ENCODE assay signal across 8 cellular contexts in genomic region chr2:69789762-69790600, GRCh38. TPM values are rescaled to one million over a fixed set of nuclear protein-coding genes. Genes with fewer than 3 reads are reported as not detected.
DNase-seq lines count a peak whose midpoint lies in the region; ATAC-seq, FAIRE-seq and TF ChIP-seq lines count a peak whose summit lies in the region.

No MANE protein-coding gene starts in this region.

- H3K27ac ChIP-seq in K562 (ENCODE audit: extremely low read depth, low read depth, low read length): no peak overlapping the region

- no peaks in the 10 kb centered on the region; a peak in 1 of 5 replicates for H3K4me1 ChIP-seq in K562 (replicated peaks in 1 of 2; ENCODE audit: control insufficient read depth in 2 of 2, insufficient read depth in 2 of 2, low read length in 2 of 2)

- BruUV-seq in K562 (replicated peaks; lab: Mats Ljungman, UMichigan): no TSS peak

- FAIRE-seq in K562 (lab: Jason Lieb, UNC): peak; percentile 15

- no peak for TF ChIP-seq RAD21 in K562 (CRISPR knock-in tag; conservative IDR thresholded peaks at IDR 0.05 in 1 of 2, IDR thresholded peaks at IDR 0.05 in 1 of 2)

- H3K36me3 ChIP-seq in K562 (ENCODE audit: control insufficient read depth, insufficient read depth, low read length): no peaks in the 10 kb centered on the region

- in situ Hi-C loops in K562 (cut with MboI) (no loop called here), GM13977 (cut with MboI; ENCODE audit: low pct_unique_long_range_greater_than_20kb, low sequenced_read_pairs, unreplicated experiment) (no loop called here)

- intact Hi-C loops in K562 (cut with micrococcal nuclease): no loop called here

- TF ChIP-seq EP300 in K562 (IDR thresholded peaks at IDR 0.05; ENCODE audit: low read length): no peak

- H3K9me3 ChIP-seq in K562 (replicated peaks; ENCODE audit: control insufficient read depth, insufficient read depth, low read depth, low read length): no peaks in the 10 kb centered on the region

- 28% methylated on average over 7 of the region's 7 CpGs for WGBS in K562 (ENCODE audit: insufficient coverage, low coverage, missing lambda C conversion rate)

- H3K79me2 ChIP-seq in K562 (ENCODE audit: control insufficient read depth, insufficient read depth, low read length): no peaks in the 10 kb centered on the region

- no peak for TF ChIP-seq POLR2A in K562 (conservative IDR thresholded peaks at IDR 0.05)

- no peak overlapping the region for H2AFZ ChIP-seq in K562 (ENCODE audit: low read depth, low read length)

- DNase-seq in K562 (ENCODE audit: extremely low read depth in 1 of 4, low spot score in 3 of 4) (no peak), myocyte (ENCODE audit: low read depth) (peak; percentile 56), H4 (ENCODE audit: low spot score) (no peak), GM13977 (ENCODE audit: low spot score) (no peak), SHP77 treated with DMSO at 0.1 percent for 48 hours (lab: John Stamatoyannopoulos, UW) (no peak)

- H4K20me1 ChIP-seq in K562 (replicated peaks; ENCODE audit: control insufficient read depth, insufficient read depth, low read length): no peaks in the 10 kb centered on the region

- no peak overlapping the region for H3K4me2 ChIP-seq in K562 (ENCODE audit: insufficient read depth, low read length)

- H3K9ac ChIP-seq in K562 (ENCODE audit: insufficient read depth in 1 of 2, low read depth in 2 of 2, low read length in 2 of 2): no peak overlapping the region

- TF ChIP-seq CTCF in K562 (IDR thresholded peaks at IDR 0.05 in 2 of 3, conservative IDR thresholded peaks at IDR 0.05 in 1 of 3; ENCODE audit: insufficient read depth in 2 of 3, low read depth in 1 of 3, low read length in 3 of 3) (no peak), GM13977 (IDR thresholded peaks at IDR 0.05; ENCODE audit: extremely low read depth, insufficient read depth, missing control alignments) (no peak)

- no peak overlapping the region for H3K4me3 ChIP-seq in K562

- ATAC-seq in GM18909 (IDR thresholded peaks at IDR 0.05; ENCODE audit: poor library complexity, unreplicated experiment): peak; percentile 56
- peak; percentile 61 for ATAC-seq in HG03135 (IDR thresholded peaks at IDR 0.05; ENCODE audit: unreplicated experiment)
- ATAC-seq in K562: peak; percentile 41
- no peak for ATAC-seq in HG03045 (IDR thresholded peaks at IDR 0.05; ENCODE audit: unreplicated experiment)

- POLR2A ChIA-PET in K562 (lab: Yijun Ruan, JAX): interaction anchor here (0.6 to 2.2 kb wide), 6 partner anchors 9 to 150 kb away, joined by 3 to 11 read pairs (median 3); no protein-coding TSS in a partner anchor

- H3K9me1 ChIP-seq in K562 (ENCODE audit: control insufficient read depth, insufficient read depth, low read length): no peaks in the 10 kb centered on the region

- no peaks in the 10 kb centered on the region for H3K27me3 ChIP-seq in K562 (ENCODE audit: control insufficient read depth in 2 of 2, insufficient read depth in 2 of 2, low read length in 2 of 2)

- CTCF ChIA-PET in K562 (lab: Yijun Ruan, JAX; ENCODE audit: low intra/inter-chr PET ratio): no interaction called here

TF ChIP-seq in K562, 482 proteins besides CTCF, POLR2A, EP300 and RAD21:
- TF ChIP-seq ZNF583 (CRISPR knock-in tag; IDR thresholded peaks at IDR 0.05): no peak
- 0 out of 4 replicates have a peak, but pooled peaks of 1 of the 2 experiments have one; percentile 20 for TF ChIP-seq CSDE1 (IDR thresholded peaks at IDR 0.05)
- peak; percentile 91 for TF ChIP-seq RFX1 (IDR thresholded peaks at IDR 0.05)

RNA-seq across cellular contexts. Expression of gene GMCL1, which starts 39.5 kb away (rescaled TPM):
- 10.8 and 41.5 TPM in 2 replicates for total RNA-seq in K562 (2011; cell fraction: chromatin; rRNA removed; ENCODE audit: low replicate concordance)
- total RNA-seq in K562 (2011; cell fraction: nucleolus; rRNA removed): 5.8 and 8.2 TPM in 2 replicates
- 15.5 and 33.4 TPM in 2 replicates for total RNA-seq in K562 (2011; cell fraction: nucleoplasm; rRNA removed)
- total RNA-seq in K562 (2014; rRNA removed) (15.2 and 20.9 TPM in 2 replicates), K562 (2014; rRNA removed; fragmentation: Illumina TruSeq; extraction: Trizol) (20.0 and 21.8 TPM in 2 replicates), K562 (2015; rRNA removed; fragmentation: Illumina TruSeq; extraction: Trizol) (13.4 and 15.0 TPM in 2 replicates), K562 (2021) (18.6 and 18.7 TPM in 2 replicates), myocyte (9.7 and 13.6 TPM in 2 replicates)
- polyA plus RNA-seq in K562 (2011; rRNA removed) (19.3 and 27.3 TPM in 2 replicates), K562 (2014; fragmentation: Illumina TruSeq; extraction: Trizol) (21.3 and 26.2 TPM in 2 replicates), K562 (2014; fragmentation: Nextera tagmentation; extraction: Ambion mirVana) (1 to 10 TPM; 7.0 to 8.1 TPM), K562 (2014; rRNA removed) (15.4 and 18.1 TPM in 2 replicates)
- 6.4 and 14.0 TPM in 2 replicates for polyA plus RNA-seq in K562 (2011; cell fraction: cytosol; rRNA removed)
- 5.9 and 9.6 TPM in 2 replicates for polyA plus RNA-seq in K562 (2011; cell fraction: nucleus; rRNA removed)
- 14.6 and 16.4 TPM in 2 replicates for polyA plus RNA-seq in K562 (2012)
- 20.2 and 29.6 TPM in 2 replicates for polyA minus RNA-seq in K562 (2011; rRNA and poly(A)+ RNA removed)
- 7.8 and 13.7 TPM in 2 replicates for polyA minus RNA-seq in K562 (2011; cell fraction: cytosol; rRNA and poly(A)+ RNA removed)
- polyA minus RNA-seq in K562 (2011; cell fraction: nucleus; rRNA and poly(A)+ RNA removed): 5.1 TPM in 2 replicates
- 6.4 TPM for polyA plus RNA-seq in myocyte (2012)
- 3.1 and 7.5 TPM in 2 replicates for total RNA-seq in H4 (2014; rRNA removed; shearing (Covaris generic))

RNA-seq across cellular contexts. Expression of gene ANXA4, which starts 48.0 kb away (rescaled TPM):
- 15.5 and 15.8 TPM in 2 replicates for total RNA-seq in K562 (2011; cell fraction: chromatin; rRNA removed; ENCODE audit: low replicate concordance)
- 8.4 and 9.0 TPM in 2 replicates for total RNA-seq in K562 (2011; cell fraction: nucleolus; rRNA removed)
- 12.1 and 16.6 TPM in 2 replicates for total RNA-seq in K562 (2011; cell fraction: nucleoplasm; rRNA removed)
- total RNA-seq in K562 (2014; rRNA removed): 7.5 and 10.9 TPM in 2 replicates
- total RNA-seq in K562 (2014; rRNA removed; fragmentation: Illumina TruSeq; extraction: Trizol): 3.0 and 3.7 TPM in 2 replicates
- total RNA-seq in K562 (2015; rRNA removed; fragmentation: Illumina TruSeq; extraction: Trizol): 2.9 and 3.4 TPM in 2 replicates
- 11.8 and 12.7 TPM in 2 replicates for total RNA-seq in K562 (2021)
- 9.5 and 11.7 TPM in 2 replicates for polyA plus RNA-seq in K562 (2011; rRNA removed)
- polyA plus RNA-seq in K562 (2011; cell fraction: cytosol; rRNA removed): 9.1 and 15.4 TPM in 2 replicates
- 7.3 and 16.5 TPM in 2 replicates for polyA plus RNA-seq in K562 (2011; cell fraction: nucleus; rRNA removed)
- 16.0 and 34.4 TPM in 2 replicates for polyA plus RNA-seq in K562 (2012)
- polyA plus RNA-seq in K562 (2014; fragmentation: Illumina TruSeq; extraction: Trizol): 13.6 and 16.1 TPM in 2 replicates
- 10 to 100 TPM; 11.6 to 13.2 TPM for polyA plus RNA-seq in K562 (2014; fragmentation: Nextera tagmentation; extraction: Ambion mirVana)
- 10.2 and 10.9 TPM in 2 replicates for polyA plus RNA-seq in K562 (2014; rRNA removed)
- 7.3 and 14.4 TPM in 2 replicates for polyA minus RNA-seq in K562 (2011; rRNA and poly(A)+ RNA removed)
- 5.4 and 8.7 TPM in 2 replicates for polyA minus RNA-seq in K562 (2011; cell fraction: cytosol; rRNA and poly(A)+ RNA removed)
- polyA minus RNA-seq in K562 (2011; cell fraction: nucleus; rRNA and poly(A)+ RNA removed): 5.4 and 10.0 TPM in 2 replicates
- 18.1 and 28.5 TPM in 2 replicates for total RNA-seq in myocyte
- polyA plus RNA-seq in myocyte (2012): 110 TPM
- 9.8 and 19.8 TPM in 2 replicates for total RNA-seq in H4 (2014; rRNA removed; shearing (Covaris generic))
